ENCODE assay signal across 14 cellular contexts in genomic region chr5:99005506-99005905, GRCh38.
DNase-seq lines count a peak whose midpoint lies in the region; ATAC-seq and TF ChIP-seq lines count a peak whose summit lies in the region.
"Had no signal": no experiment of that assay in that cellular context is flagged by ENCODE, and none has a peak within 500 bp of the region (broad histone marks: within the 10 kb centered on the region; RNA-seq: fewer than 3 reads in every experiment).

No MANE protein-coding gene starts in this region.

- H3K4me2 ChIP-seq in hepatocyte: no peak overlapping the region
- H3K4me2 ChIP-seq: BLaER1 had no signal

- H3K27ac ChIP-seq in hepatocyte: no peak overlapping the region
- H3K27ac ChIP-seq: BLaER1 had no signal

- no peak overlapping the region for H3K4me3 Mint-ChIP-seq in memory B cell
- H3K4me3 Mint-ChIP-seq: activated T-helper 17 cell treated with anti-CD3 and anti-CD28 coated beads, Interleukin-2, amount 50 U/mL, for 72 hours had no signal

- no peaks in the 10 kb centered on the region for H3K4me1 ChIP-seq in hepatocyte (ENCODE audit: insufficient read depth)
- H3K4me1 ChIP-seq: BLaER1 had no signal

- no peaks in the 10 kb centered on the region for H4K20me1 ChIP-seq in hepatocyte (ENCODE audit: insufficient read depth, poor library complexity, severe bottlenecking)
- H4K20me1 ChIP-seq: BLaER1 had no signal

- peak; percentile 66 for DNase-seq in NCI-H524 treated with DMSO at 0.1 percent for 48 hours (lab: John Stamatoyannopoulos, UW)
- no peak for DNase-seq in memory B cell (ENCODE audit: low spot score in 2 of 2)
- no peak for DNase-seq in MV-4-11 (lab: John Stamatoyannopoulos, UW)
- DNase-seq in NCI-H1048 (lab: John Stamatoyannopoulos, UW): no peak
- DNase-seq in hepatocyte (ENCODE audit: low spot score): no peak
- no peak for DNase-seq in Kasumi-1 (lab: John Stamatoyannopoulos, UW)
- DNase-seq: activated CD4-positive, alpha-beta T cell treated with anti-CD3 and anti-CD28 coated beads, Interleukin-2, amount 50 U/mL, for 1 hour; effector memory CD4-positive, alpha-beta T cell; GOT3; KG1 had no signal

- H3K36me3 ChIP-seq in hepatocyte (replicated peaks; ENCODE audit: insufficient read depth, low read depth): no peaks in the 10 kb centered on the region
- H3K36me3 ChIP-seq: BLaER1 had no signal

- H3K79me2 ChIP-seq in hepatocyte: no peaks in the 10 kb centered on the region

- no peaks in the 10 kb centered on the region for H3K27me3 ChIP-seq in hepatocyte
- H3K27me3 ChIP-seq: BLaER1 had no signal

- H3K4me1 Mint-ChIP-seq in memory B cell: peaks cover 13% of the 10 kb centered on the region

- no peak for TF ChIP-seq CTCF in hepatocyte (IDR thresholded peaks at IDR 0.05; ENCODE audit: poor library complexity)

- no peaks in the 10 kb centered on the region for H3K9me2 ChIP-seq in hepatocyte (replicated peaks; ENCODE audit: insufficient read depth)

- H3K36me3 Mint-ChIP-seq in memory B cell: no peaks in the 10 kb centered on the region

- H3K27ac Mint-ChIP-seq in memory B cell: peak overlapping the region; percentile 95
- H3K27ac Mint-ChIP-seq: activated T-helper 17 cell treated with anti-CD3 and anti-CD28 coated beads, Interleukin-2, amount 50 U/mL, for 72 hours had no signal

- WGBS in hepatocyte (ENCODE audit: low lambda C conversion rate, missing lambda C conversion rate): 64% methylated on average over 1 of the region's 1 CpG

- H3K9me3 ChIP-seq in hepatocyte (ENCODE audit: low read depth): no peaks in the 10 kb centered on the region

- H3K4me3 ChIP-seq in hepatocyte: no peak overlapping the region
- H3K4me3 ChIP-seq: BLaER1 had no signal

- ATAC-seq in GM18909 (IDR thresholded peaks at IDR 0.05; ENCODE audit: poor library complexity, unreplicated experiment) (peak; percentile 24), HG02571 (IDR thresholded peaks at IDR 0.05; ENCODE audit: unreplicated experiment) (peak; percentile 18), memory B cell (ENCODE audit: low read depth) (no peak)

- no peak overlapping the region for H2AFZ ChIP-seq in hepatocyte

- H3K9me3 Mint-ChIP-seq in memory B cell: no peaks in the 10 kb centered on the region
- H3K9me3 Mint-ChIP-seq: activated T-helper 17 cell treated with anti-CD3 and anti-CD28 coated beads, Interleukin-2, amount 50 U/mL, for 72 hours had no signal

- no peaks in the 10 kb centered on the region for H3K27me3 Mint-ChIP-seq in memory B cell
- H3K27me3 Mint-ChIP-seq: activated T-helper 17 cell treated with anti-CD3 and anti-CD28 coated beads, Interleukin-2, amount 50 U/mL, for 72 hours had no signal
